Comparison of ENCODE assay signal across 8 cellular contexts in the genomic region with DNA sequence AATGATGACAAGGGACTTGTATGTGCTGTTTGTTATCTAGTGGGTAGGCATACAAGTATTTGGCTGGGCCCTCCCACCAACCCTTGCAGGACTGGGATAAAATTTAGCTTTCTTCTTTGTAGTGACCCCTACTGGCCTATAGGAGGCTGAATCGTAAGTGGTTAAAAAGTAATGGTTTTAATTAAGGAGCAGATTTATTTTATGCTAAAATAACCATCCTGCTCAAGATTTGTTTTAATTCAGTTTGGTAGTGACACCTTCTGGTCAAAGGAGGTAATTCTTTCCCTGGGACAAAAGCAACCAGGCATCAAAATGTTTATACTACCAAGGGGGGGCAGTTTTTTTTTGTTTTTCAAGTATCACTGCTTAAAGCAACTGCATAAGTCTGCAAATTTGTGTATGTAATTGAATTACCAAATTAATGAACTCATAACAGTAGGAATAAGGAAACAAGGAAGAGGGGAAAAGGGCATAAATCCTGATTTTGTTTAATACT.
DNase-seq lines count a peak whose midpoint lies in the region; ATAC-seq and TF ChIP-seq lines count a peak whose summit lies in the region.

No MANE protein-coding gene starts in this region.

- no peaks in the 10 kb centered on the region for H3K27me3 Mint-ChIP-seq in CD4-positive, alpha-beta memory T cell
- H3K27me3 Mint-ChIP-seq in activated naive CD8-positive, alpha-beta T cell treated with anti-CD3 and anti-CD28 coated beads for 36 hours = no peaks in the 10 kb centered on the region

- 4% methylated on average over 1 of the region's 1 CpG for WGBS in SK-N-SH (ENCODE audit: low lambda C conversion rate)

- H3K27ac Mint-ChIP-seq in CD4-positive, alpha-beta memory T cell = peak overlapping the region in 3 of 7 donors; percentile 1 to 20 (median 2)
- no peak overlapping the region for H3K27ac Mint-ChIP-seq in activated naive CD8-positive, alpha-beta T cell treated with anti-CD3 and anti-CD28 coated beads for 36 hours

- H3K36me3 Mint-ChIP-seq in CD4-positive, alpha-beta memory T cell = peaks cover 15 to 24% of the 10 kb centered on the region in 2 donors
- no peaks in the 10 kb centered on the region for H3K36me3 Mint-ChIP-seq in activated naive CD8-positive, alpha-beta T cell treated with anti-CD3 and anti-CD28 coated beads for 36 hours

- peak; percentile 38 for ATAC-seq in GM18861 (IDR thresholded peaks at IDR 0.05; ENCODE audit: unreplicated experiment)
- ATAC-seq in HG03521 (IDR thresholded peaks at IDR 0.05; ENCODE audit: unreplicated experiment) = peak; percentile 43

- H2AFZ ChIP-seq in SK-N-SH (ENCODE audit: low read depth) = no peak overlapping the region

- H3K79me2 ChIP-seq in SK-N-SH (ENCODE audit: insufficient read depth) = no peaks in the 10 kb centered on the region

- peak; percentile 87 for TF ChIP-seq RAD21 in SK-N-SH (IDR thresholded peaks at IDR 0.05; ENCODE audit: low read length)

- no peaks in the 10 kb centered on the region for H3K9me3 Mint-ChIP-seq in CD4-positive, alpha-beta memory T cell
- H3K9me3 Mint-ChIP-seq in activated naive CD8-positive, alpha-beta T cell treated with anti-CD3 and anti-CD28 coated beads for 36 hours = no peaks in the 10 kb centered on the region

- TF ChIP-seq EP300 in SK-N-SH (IDR thresholded peaks at IDR 0.05; ENCODE audit: borderline replicate concordance in 1 of 2, low read depth in 1 of 2, low read length in 1 of 2) = no peak; a peak in 1 of 4 replicates

- H3K4me1 ChIP-seq in CD4-positive, alpha-beta memory T cell (ENCODE audit: insufficient read depth, low read length) = no peaks in the 10 kb centered on the region
- peaks cover 14 to 26% of the 10 kb centered on the region in 2 experiments for H3K4me1 ChIP-seq in SK-N-SH (ENCODE audit: control insufficient read depth in 1 of 2, insufficient read depth in 2 of 2, low read depth in 1 of 2, low read length in 1 of 2)
- H3K4me1 ChIP-seq in neutrophil (ENCODE audit: control insufficient read depth in 1 of 2, insufficient read depth in 1 of 2, low read depth in 1 of 2, low read length in 1 of 2) = no peaks in the 10 kb centered on the region

- H3K27me3 ChIP-seq in CD4-positive, alpha-beta memory T cell (ENCODE audit: insufficient read depth, low read length) = no peaks in the 10 kb centered on the region
- no peaks in the 10 kb centered on the region for H3K27me3 ChIP-seq in SK-N-SH (ENCODE audit: insufficient read depth)
- no peaks in the 10 kb centered on the region for H3K27me3 ChIP-seq in neutrophil

- H3K27ac ChIP-seq in CD4-positive, alpha-beta memory T cell (ENCODE audit: low read depth, low read length) = no peak overlapping the region
- H3K27ac ChIP-seq in SK-N-SH (ENCODE audit: low read depth in 2 of 2, low read length in 1 of 2) (peak overlapping the region; percentile 47 to 70), neutrophil (no peak overlapping the region)

- CTCF ChIA-PET in CD4-positive, alpha-beta memory T cell (lab: Charles Lee; ENCODE audit: partially characterized antibody) = interaction anchor here (0.8 to 3.6 kb wide), 12 partner anchors 9 to 1702 kb away, joined by 3 to 18 read pairs (median 4); no protein-coding TSS in a partner anchor
- CTCF ChIA-PET in SK-N-SH (lab: Yijun Ruan, JAX) = interaction anchor here (0.5 to 6.0 kb wide), 75 partner anchors 9 to 914 kb away, joined by 3 to 40 read pairs (median 4); partner anchors contain the start of gene RARB

- peaks cover 48% of the 10 kb centered on the region for H3F3A ChIP-seq in SK-N-SH (replicated peaks; ENCODE audit: insufficient read depth)

- H3K9me2 ChIP-seq in SK-N-SH = no peaks in the 10 kb centered on the region

- intact Hi-C loops in CD4-positive, alpha-beta memory T cell (cut with micrococcal nuclease) = loop anchor here (5.0 kb wide), 2 partner anchors 1407 to 1597 kb away; no protein-coding TSS in a partner anchor

- H3K36me3 ChIP-seq in CD4-positive, alpha-beta memory T cell (ENCODE audit: insufficient read depth, low read length) = peaks cover 3% of the 10 kb centered on the region
- H3K36me3 ChIP-seq in SK-N-SH (replicated peaks in 1 of 2; ENCODE audit: control insufficient read depth in 1 of 2, insufficient read depth in 2 of 2, low read length in 1 of 2) (peaks cover 30 to 41% of the 10 kb centered on the region in 2 experiments), neutrophil (peaks cover 33% of the 10 kb centered on the region)

- H4K20me1 ChIP-seq in SK-N-SH (ENCODE audit: insufficient read depth) = no peaks in the 10 kb centered on the region

- H3K9ac ChIP-seq in SK-N-SH = no peak overlapping the region

- no peak overlapping the region for H3K4me3 Mint-ChIP-seq in CD4-positive, alpha-beta memory T cell
- H3K4me3 Mint-ChIP-seq in activated naive CD8-positive, alpha-beta T cell treated with anti-CD3 and anti-CD28 coated beads for 36 hours = no peak overlapping the region

- H3K9me3 ChIP-seq in CD4-positive, alpha-beta memory T cell (ENCODE audit: control insufficient read depth in 1 of 2, low read length in 2 of 2) = no peaks in the 10 kb centered on the region
- H3K9me3 ChIP-seq in SK-N-SH (no peaks in the 10 kb centered on the region), neutrophil (no peaks in the 10 kb centered on the region)

- peak in 4 of 5 donors; percentile 21 to 40 (median 24) for DNase-seq in CD4-positive, alpha-beta memory T cell
- DNase-seq in SK-N-SH (peak; percentile 64), fibroblast of mammary gland (ENCODE audit: low read depth) (peak; percentile 89)
- DNase-seq in NK-92 treated with Interleukin-12 subunit alpha and Interleukin-12 subunit beta, amount 100 ng/mL, for 24 hours (lab: John Stamatoyannopoulos, UW) = no peak
- DNase-seq in activated naive CD8-positive, alpha-beta T cell treated with anti-CD3 and anti-CD28 coated beads for 36 hours = no peak

- TF ChIP-seq CTCF in SK-N-SH (IDR thresholded peaks at IDR 0.05) (peak; percentile 96), fibroblast of mammary gland (conservative IDR thresholded peaks at IDR 0.05; ENCODE audit: control insufficient read depth, insufficient read depth, low read depth, low read length) (peak; percentile 84), neutrophil (IDR thresholded peaks at IDR 0.05) (peak; percentile 28)

- peaks cover 0 to 2% (median 0%) of the 10 kb centered on the region in 4 donors for H3K4me1 Mint-ChIP-seq in CD4-positive, alpha-beta memory T cell
- H3K4me1 Mint-ChIP-seq in activated naive CD8-positive, alpha-beta T cell treated with anti-CD3 and anti-CD28 coated beads for 36 hours = peaks cover 6% of the 10 kb centered on the region

- POLR2A ChIA-PET in CD4-positive, alpha-beta memory T cell (lab: Charles Lee; ENCODE audit: partially characterized antibody) = no interaction called here
- POLR2A ChIA-PET in SK-N-SH (lab: Yijun Ruan, JAX) = interaction anchor here (0.6 kb wide), 2 partner anchors 166 to 820 kb away, joined by 3 read pairs; partner anchors contain the start of gene RARB

- H3K4me3 ChIP-seq in CD4-positive, alpha-beta memory T cell (ENCODE audit: low read length in 2 of 2) = no peak overlapping the region
- peak overlapping the region in 1 of 2 experiments; percentile 20; a peak in 1 of 4 replicates for H3K4me3 ChIP-seq in SK-N-SH (ENCODE audit: low read depth in 2 of 2, low read length in 1 of 2)
- no peak overlapping the region for H3K4me3 ChIP-seq in fibroblast of mammary gland (ENCODE audit: control insufficient read depth, low read depth, low read length)
- no peak overlapping the region for H3K4me3 ChIP-seq in neutrophil (ENCODE audit: low read depth in 1 of 2, low read length in 1 of 2)

- H3K4me2 ChIP-seq in SK-N-SH = no peak overlapping the region

TF ChIP-seq in SK-N-SH, 30 proteins besides CTCF, POLR2A, EP300 and RAD21 (continues in another document):
- no peak for TF ChIP-seq REST (IDR thresholded peaks at IDR 0.05; ENCODE audit: low read depth, low read length)
- no peak for TF ChIP-seq EZH2phosphoT487 (IDR thresholded peaks at IDR 0.05; ENCODE audit: borderline replicate concordance, low read depth)
- no peak for TF ChIP-seq TEAD4 (IDR thresholded peaks at IDR 0.05; ENCODE audit: borderline replicate concordance, insufficient read depth)
- TF ChIP-seq ELF1 (IDR thresholded peaks at IDR 0.05) = no peak
- no peak for TF ChIP-seq USF1 (IDR thresholded peaks at IDR 0.05; ENCODE audit: borderline replicate concordance, low read depth)
- TF ChIP-seq GATA2 (CRISPR knock-in tag; IDR thresholded peaks at IDR 0.05) = no peak
- TF ChIP-seq CHD2 (IDR thresholded peaks at IDR 0.05; ENCODE audit: low read length, partially characterized antibody) = peak; percentile 25
- TF ChIP-seq, protein P1, sequence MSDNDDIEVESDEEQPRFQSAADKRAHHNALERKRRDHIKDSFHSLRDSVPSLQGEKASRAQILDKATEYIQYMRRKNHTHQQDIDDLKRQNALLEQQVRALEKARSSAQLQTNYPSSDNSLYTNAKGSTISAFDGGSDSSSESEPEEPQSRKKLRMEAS (IDR thresholded peaks at IDR 0.05; ENCODE audit: low read depth) = no peak

Comparison
In these comparisons a context has a peak if more than half of its experiments do, and no peak if none do; other contexts are left out.
1. DNase-seq: peak in CD4-positive, alpha-beta memory T cell (4 of 5), SK-N-SH (single experiment) and fibroblast of mammary gland (single experiment); none in NK-92 treated with Interleukin-12 subunit alpha and Interleukin-12 subunit beta, amount 100 ng/mL, for 24 hours (single experiment) and activated naive CD8-positive, alpha-beta T cell treated with anti-CD3 and anti-CD28 coated beads for 36 hours (single experiment).
2. H3K27ac ChIP-seq: peak in SK-N-SH (2 of 2); none in CD4-positive, alpha-beta memory T cell (single experiment) and neutrophil (single experiment).
3. CTCF ChIP-seq: peak in every context shown above with its lines; median percentile 96 in SK-N-SH; 84 in fibroblast of mammary gland; 28 in neutrophil.